26 cellular contexts compared by ENCODE assay signal in genomic region chr1:25687221-25688017, GRCh38.
DNase-seq lines count a peak whose midpoint lies in the region; ATAC-seq and TF ChIP-seq lines count a peak whose summit lies in the region.
"Had no signal": no experiment of that assay in that cellular context is flagged by ENCODE, and none has a peak within 500 bp of the region (broad histone marks: within the 10 kb centered on the region; RNA-seq: fewer than 3 reads in every experiment).

No MANE protein-coding gene starts in this region.

- H3K9me3 ChIP-seq in CD4-positive, alpha-beta memory T cell (ENCODE audit: control insufficient read depth in 1 of 2, low read length in 2 of 2), result no peaks in the 10 kb centered on the region
- H3K9me3 ChIP-seq in right lobe of liver (no peaks in the 10 kb centered on the region), spleen (no peaks in the 10 kb centered on the region), mucosa of descending colon (no peaks in the 10 kb centered on the region)
- H3K9me3 ChIP-seq: BE2C, breast epithelium, gastroesophageal sphincter, MG63, SJCRH30 had no signal

- POLR2A ChIA-PET in CD4-positive, alpha-beta memory T cell (lab: Charles Lee; ENCODE audit: partially characterized antibody), result interaction anchor here (1.3 kb wide), 1 partner anchor 11 kb away, joined by 3 read pairs; no protein-coding TSS in a partner anchor

- 65% methylated on average over 4 of the region's 6 CpGs for WGBS in right lobe of liver (ENCODE audit: insufficient coverage, low coverage, low lambda C conversion rate, missing lambda C conversion rate)
- WGBS in spleen, 5 donors, result 79 to 94% (median 86%) methylated on average over 6 of the region's 6 CpGs

- peaks cover 0 to 54% (median 14%) of the 10 kb centered on the region in 4 donors for H3K4me1 Mint-ChIP-seq in CD4-positive, alpha-beta memory T cell
- H3K4me1 Mint-ChIP-seq: stimulated activated memory B cell treated with anti-CD40 and anti-IgM and Interleukin-4, amounts not matched to agents 10 μg/mL and 1 μg/mL and 100 μg/mL, for 72 hours had no signal

- ATAC-seq in right lobe of liver (no peak), mucosa of descending colon (no peak), HG03460 (IDR thresholded peaks at IDR 0.05; ENCODE audit: unreplicated experiment) (no peak)
- ATAC-seq: GM12878; stimulated activated memory B cell treated with anti-CD40 and anti-IgM and Interleukin-4, amounts not matched to agents 10 μg/mL and 1 μg/mL and 100 μg/mL, for 72 hours had no signal

- H3K36me3 ChIP-seq in CD4-positive, alpha-beta memory T cell (ENCODE audit: insufficient read depth, low read length), result peaks cover 6% of the 10 kb centered on the region
- H3K36me3 ChIP-seq in right lobe of liver (no peaks in the 10 kb centered on the region), spleen (peaks cover 0 to 9% (median 0%) of the 10 kb centered on the region in 6 donors), mucosa of descending colon (ENCODE audit: low read depth) (no peaks in the 10 kb centered on the region)
- H3K36me3 ChIP-seq: BE2C, breast epithelium, gastroesophageal sphincter, MG63 had no signal

- CTCF ChIA-PET in CD4-positive, alpha-beta memory T cell (lab: Charles Lee; ENCODE audit: partially characterized antibody), result no interaction called here

- no peak for DNase-seq in CD4-positive, alpha-beta memory T cell
- no peak for DNase-seq in right lobe of liver
- DNase-seq in spleen, result peak; percentile 50
- DNase-seq in mucosa of descending colon, result no peak
- DNase-seq in NOMO-1 treated with DMSO at 0.1 percent for 48 hours (lab: John Stamatoyannopoulos, UW; ENCODE audit: unreplicated experiment), result no peak
- DNase-seq: activated CD4-positive, alpha-beta T cell treated with anti-CD3 and anti-CD28 coated beads, Interleukin-2, amount 50 U/mL, for 4 hours; activated naive CD4-positive, alpha-beta T cell treated with anti-CD3 and anti-CD28 coated beads for 36 hours; amygdala; BE2C; effector CD4-positive, alpha-beta T cell; hippocampal formation; mammary epithelial cell; MG63; NCI-H1105; NCI-H187; NCI-H82; SJCRH30; T-helper 1 cell had no signal

- H3K27me3 ChIP-seq in CD4-positive, alpha-beta memory T cell (ENCODE audit: insufficient read depth, low read length), result no peaks in the 10 kb centered on the region
- H3K27me3 ChIP-seq in right lobe of liver (no peaks in the 10 kb centered on the region), spleen (replicated peaks in 1 of 7) (no peaks in the 10 kb centered on the region)
- H3K27me3 ChIP-seq: BE2C, breast epithelium, gastroesophageal sphincter, MG63, SJCRH30 had no signal

- TF ChIP-seq CTCF in VCaP (conservative IDR thresholded peaks at IDR 0.05) (no peak), right lobe of liver (IDR thresholded peaks at IDR 0.05) (no peak), spleen (IDR thresholded peaks at IDR 0.05 in 8 of 11, conservative IDR thresholded peaks at IDR 0.05 in 3 of 11) (no peak), mucosa of descending colon (IDR thresholded peaks at IDR 0.05) (no peak)

- H3K27ac Mint-ChIP-seq in CD4-positive, alpha-beta memory T cell, result peak overlapping the region in 4 of 7 donors; percentile 26 to 66 (median 38)
- H3K27ac Mint-ChIP-seq: activated naive CD4-positive, alpha-beta T cell treated with anti-CD3 and anti-CD28 coated beads for 36 hours; activated T-helper 1 cell treated with anti-CD3 and anti-CD28 coated beads, Interleukin-12 subunit alpha, Interleukin-12 subunit beta, Interleukin-2, Interleukin-4 antibody, amounts not matched to agents 30 ng/mL and 10 ng/mL and 1 ng/mL, durations not matched to agents 14 hours and 24 hours and 36 hours; stimulated activated memory B cell treated with anti-CD40 and anti-IgM and Interleukin-4, amounts not matched to agents 10 μg/mL and 1 μg/mL and 100 μg/mL, for 72 hours had no signal

- no peak for TF ChIP-seq POLR2A in right lobe of liver (IDR thresholded peaks at IDR 0.05)
- no peak for TF ChIP-seq POLR2A in spleen (IDR thresholded peaks at IDR 0.05)

- no peak overlapping the region for H3K4me3 Mint-ChIP-seq in CD4-positive, alpha-beta memory T cell
- H3K4me3 Mint-ChIP-seq: activated naive CD4-positive, alpha-beta T cell treated with anti-CD3 and anti-CD28 coated beads for 36 hours; activated T-helper 1 cell treated with anti-CD3 and anti-CD28 coated beads, Interleukin-12 subunit alpha, Interleukin-12 subunit beta, Interleukin-2, Interleukin-4 antibody, amounts not matched to agents 30 ng/mL and 10 ng/mL and 1 ng/mL, durations not matched to agents 14 hours and 24 hours and 36 hours; stimulated activated memory B cell treated with anti-CD40 and anti-IgM and Interleukin-4, amounts not matched to agents 10 μg/mL and 1 μg/mL and 100 μg/mL, for 72 hours had no signal

- H3K27ac ChIP-seq in CD4-positive, alpha-beta memory T cell (ENCODE audit: low read depth, low read length), result no peak overlapping the region
- H3K27ac ChIP-seq in VCaP (peak overlapping the region; percentile 51; the same call in 1 of the 2 replicates), right lobe of liver (peak overlapping the region in 2 of 3 donors; percentile 67 to 86), spleen (peak overlapping the region in 1 of 8 donors; percentile 34)
- H3K27ac ChIP-seq: KMS-11, SJCRH30 had no signal

- no peaks in the 10 kb centered on the region for H3K9me3 Mint-ChIP-seq in CD4-positive, alpha-beta memory T cell
- H3K9me3 Mint-ChIP-seq: activated naive CD4-positive, alpha-beta T cell treated with anti-CD3 and anti-CD28 coated beads for 36 hours; activated T-helper 1 cell treated with anti-CD3 and anti-CD28 coated beads, Interleukin-12 subunit alpha, Interleukin-12 subunit beta, Interleukin-2, Interleukin-4 antibody, amounts not matched to agents 30 ng/mL and 10 ng/mL and 1 ng/mL, durations not matched to agents 14 hours and 24 hours and 36 hours; stimulated activated memory B cell treated with anti-CD40 and anti-IgM and Interleukin-4, amounts not matched to agents 10 μg/mL and 1 μg/mL and 100 μg/mL, for 72 hours had no signal

- H3K27me3 Mint-ChIP-seq in CD4-positive, alpha-beta memory T cell, result no peaks in the 10 kb centered on the region

- H3K4me1 ChIP-seq in CD4-positive, alpha-beta memory T cell (ENCODE audit: insufficient read depth, low read length), result peaks cover 7% of the 10 kb centered on the region
- H3K4me1 ChIP-seq in right lobe of liver, result peaks cover 0 to 30% (median 3%) of the 10 kb centered on the region in 4 donors
- H3K4me1 ChIP-seq in spleen, result peaks cover 0 to 67% (median 13%) of the 10 kb centered on the region in 6 donors
- H3K4me1 ChIP-seq in mucosa of descending colon (ENCODE audit: low read depth), result no peaks in the 10 kb centered on the region

- H3K36me3 Mint-ChIP-seq in CD4-positive, alpha-beta memory T cell, result peaks cover 7 to 18% of the 10 kb centered on the region in 2 donors
- H3K36me3 Mint-ChIP-seq: stimulated activated memory B cell treated with anti-CD40 and anti-IgM and Interleukin-4, amounts not matched to agents 10 μg/mL and 1 μg/mL and 100 μg/mL, for 72 hours had no signal

- H3K4me3 ChIP-seq in CD4-positive, alpha-beta memory T cell (ENCODE audit: low read length in 2 of 2), result no peak overlapping the region
- H3K4me3 ChIP-seq in right lobe of liver (peak overlapping the region in 2 of 3 donors; percentile 31 to 46), spleen (no peak overlapping the region), mucosa of descending colon (no peak overlapping the region)
- H3K4me3 ChIP-seq: gastroesophageal sphincter, GM12878, MG63, SJCRH30 had no signal

- intact Hi-C loops in CD4-positive, alpha-beta memory T cell (cut with micrococcal nuclease), result no loop called here
- intact Hi-C loops in right lobe of liver (cut with DNase I) (no loop called here), spleen (cut with DNase I; ENCODE audit: low total_unique reads) (no loop called here), mucosa of descending colon (cut with DNase I, micrococcal nuclease) (no loop called here)

Comparison
In these comparisons a context has a peak if more than half of its experiments do, and no peak if none do; other contexts are left out.
1. H3K4me3 ChIP-seq: peak in right lobe of liver (2 of 3); none in CD4-positive, alpha-beta memory T cell (0 of 2), spleen (0 of 8) and mucosa of descending colon (single experiment).